Comparison of ENCODE assay signal across 1 cellular context in the genomic region with DNA sequence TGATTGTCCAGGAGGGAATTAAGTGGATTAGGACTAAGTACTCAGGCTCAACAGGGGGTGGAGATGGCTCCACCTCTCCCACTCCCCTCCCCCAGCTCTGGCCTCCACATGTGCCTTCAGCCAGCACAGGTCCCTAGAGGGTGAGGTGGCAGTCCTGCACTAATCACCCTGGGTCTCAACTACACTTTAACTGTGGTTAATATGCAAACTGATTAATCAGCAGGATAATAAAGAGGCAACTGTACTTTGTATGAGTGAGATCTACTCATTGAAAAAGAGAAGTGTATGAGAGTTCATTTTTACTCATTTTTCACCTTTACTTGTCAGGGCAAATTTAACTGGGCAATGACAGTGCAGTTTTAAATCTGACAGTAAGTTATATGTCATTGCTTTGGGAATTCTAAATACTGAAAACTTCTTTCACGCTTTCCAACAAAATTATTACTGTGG.
TF ChIP-seq lines count a peak whose summit lies in the region.

No MANE protein-coding gene starts in this region.

TF ChIP-seq in GM23338, 12 proteins besides CTCF, POLR2A, EP300 and RAD21 (continued from another document):
- TF ChIP-seq, protein P1, sequence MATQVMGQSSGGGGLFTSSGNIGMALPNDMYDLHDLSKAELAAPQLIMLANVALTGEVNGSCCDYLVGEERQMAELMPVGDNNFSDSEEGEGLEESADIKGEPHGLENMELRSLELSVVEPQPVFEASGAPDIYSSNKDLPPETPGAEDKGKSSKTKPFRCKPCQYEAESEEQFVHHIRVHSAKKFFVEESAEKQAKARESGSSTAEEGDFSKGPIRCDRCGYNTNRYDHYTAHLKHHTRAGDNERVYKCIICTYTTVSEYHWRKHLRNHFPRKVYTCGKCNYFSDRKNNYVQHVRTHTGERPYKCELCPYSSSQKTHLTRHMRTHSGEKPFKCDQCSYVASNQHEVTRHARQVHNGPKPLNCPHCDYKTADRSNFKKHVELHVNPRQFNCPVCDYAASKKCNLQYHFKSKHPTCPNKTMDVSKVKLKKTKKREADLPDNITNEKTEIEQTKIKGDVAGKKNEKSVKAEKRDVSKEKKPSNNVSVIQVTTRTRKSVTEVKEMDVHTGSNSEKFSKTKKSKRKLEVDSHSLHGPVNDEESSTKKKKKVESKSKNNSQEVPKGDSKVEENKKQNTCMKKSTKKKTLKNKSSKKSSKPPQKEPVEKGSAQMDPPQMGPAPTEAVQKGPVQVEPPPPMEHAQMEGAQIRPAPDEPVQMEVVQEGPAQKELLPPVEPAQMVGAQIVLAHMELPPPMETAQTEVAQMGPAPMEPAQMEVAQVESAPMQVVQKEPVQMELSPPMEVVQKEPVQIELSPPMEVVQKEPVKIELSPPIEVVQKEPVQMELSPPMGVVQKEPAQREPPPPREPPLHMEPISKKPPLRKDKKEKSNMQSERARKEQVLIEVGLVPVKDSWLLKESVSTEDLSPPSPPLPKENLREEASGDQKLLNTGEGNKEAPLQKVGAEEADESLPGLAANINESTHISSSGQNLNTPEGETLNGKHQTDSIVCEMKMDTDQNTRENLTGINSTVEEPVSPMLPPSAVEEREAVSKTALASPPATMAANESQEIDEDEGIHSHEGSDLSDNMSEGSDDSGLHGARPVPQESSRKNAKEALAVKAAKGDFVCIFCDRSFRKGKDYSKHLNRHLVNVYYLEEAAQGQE (IDR thresholded peaks at IDR 0.05; ENCODE audit: unreplicated experiment): no peak
- no peak for TF ChIP-seq CREB1 (CRISPR knock-in tag; IDR thresholded peaks at IDR 0.05; ENCODE audit: low read depth)
